Comparison of ENCODE assay signal across 24 cellular contexts in genomic region chr19:1117654-1118053, GRCh38.
"Had no signal": no experiment of that assay in that cellular context is flagged by ENCODE, and none has a peak within 500 bp of the region (broad histone marks: within the 10 kb centered on the region; RNA-seq: fewer than 3 reads in every experiment).

No MANE protein-coding gene starts in this region.

- H3K27me3 Mint-ChIP-seq: naive B cell had no signal

- H3K4me3 Mint-ChIP-seq: endodermal cell, naive B cell, nephron progenitor cell had no signal

- H3K4me2 ChIP-seq: hepatocyte had no signal

- H3K36me3 Mint-ChIP-seq: naive B cell had no signal

- H3K9me3 Mint-ChIP-seq: endodermal cell, naive B cell, nephron progenitor cell had no signal

- DNase-seq: effector CD4-positive, alpha-beta T cell; erythroblast; foreskin melanocyte; head of caudate nucleus; left colon; mesendoderm; naive B cell; nephron progenitor cell; retina; sigmoid colon; stimulated activated CD4-positive, alpha-beta T cell treated with anti-CD3 and anti-CD28 coated beads, Interleukin-12 subunit alpha, Interleukin-12 subunit beta, amount 100 ng/mL, for 4 hours; stimulated activated naive CD8-positive, alpha-beta T cell treated with anti-CD3 and anti-CD28 coated beads, Interleukin-15, Interleukin-2, amounts not matched to agents 100 U/mL and 50 U/mL, for 24 hours; tibial artery; uterus had no signal

- H2AFZ ChIP-seq: hepatocyte had no signal

- H3K4me1 ChIP-seq: psoas muscle had no signal

- H3K4me1 Mint-ChIP-seq: endodermal cell, nephron progenitor cell had no signal

- H3K79me2 ChIP-seq: hepatocyte had no signal

- H3K27ac ChIP-seq: coronary artery, hepatocyte, neutrophil, psoas muscle, sigmoid colon, suprapubic skin, tibial artery, upper lobe of left lung, uterus had no signal

- H3K9me3 ChIP-seq: neutrophil, psoas muscle, sigmoid colon, suprapubic skin, tibial artery, upper lobe of left lung, uterus had no signal

- H3K36me3 ChIP-seq: uterus had no signal

- H3K27ac Mint-ChIP-seq: endodermal cell, nephron progenitor cell had no signal

- H3K4me3 ChIP-seq: coronary artery, hepatocyte, psoas muscle, sigmoid colon, skin epidermis, suprapubic skin, tibial artery, upper lobe of left lung, uterus had no signal

- H3K27me3 ChIP-seq: hepatocyte, neutrophil, sigmoid colon, suprapubic skin, tibial artery, upper lobe of left lung, uterus had no signal

- FAIRE-seq: endothelial cell of umbilical vein had no signal

- ATAC-seq: left colon; left ventricle myocardium superior; psoas muscle; stimulated activated naive CD8-positive, alpha-beta T cell treated with anti-CD3 and anti-CD28 coated beads, Interleukin-15, Interleukin-2, amounts not matched to agents 100 U/mL and 50 U/mL, for 24 hours had no signal
